ENCODE assay signal across 9 cellular contexts in the genomic region with DNA sequence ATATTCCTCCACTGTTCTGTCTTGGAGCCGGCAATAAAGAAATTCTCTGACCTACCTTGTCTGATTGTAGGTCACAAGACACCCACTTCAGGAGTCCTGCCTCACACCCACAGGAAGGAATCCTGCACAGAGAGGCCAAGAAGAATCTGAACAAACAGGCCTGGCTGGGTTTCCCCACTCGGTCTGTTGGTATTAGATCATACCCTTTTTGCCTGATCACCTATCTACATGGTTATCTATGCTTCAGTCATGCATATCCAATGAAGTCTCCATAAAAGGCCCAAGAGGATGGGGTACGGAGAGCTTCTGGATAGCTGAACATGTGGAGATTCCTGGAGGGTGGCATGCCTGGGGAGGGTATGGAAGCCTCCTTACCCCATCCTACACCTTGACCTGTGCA. TPM values are rescaled to one million over a fixed set of nuclear protein-coding genes. Genes with fewer than 3 reads are reported as not detected.
DNase-seq lines count a peak whose midpoint lies in the region; ATAC-seq and TF ChIP-seq lines count a peak whose summit lies in the region.
"Had no signal": no experiment of that assay in that cellular context is flagged by ENCODE, and none has a peak within 500 bp of the region (broad histone marks: within the 10 kb centered on the region; RNA-seq: fewer than 3 reads in every experiment).

No MANE protein-coding gene starts in this region.

- H3K27me3 ChIP-seq in left ventricle myocardium inferior (ENCODE audit: low read depth) (no peaks in the 10 kb centered on the region), right cardiac atrium (ENCODE audit: control insufficient read depth, insufficient read depth) (no peaks in the 10 kb centered on the region), thyroid gland (no peaks in the 10 kb centered on the region)
- H3K27me3 ChIP-seq: BLaER1 treated with 17β-estradiol and CSF1 and Interleukin-3, amounts not matched to agents 10 nM and 100 nM had no signal

- TF ChIP-seq POLR2A in thyroid gland (IDR thresholded peaks at IDR 0.05): peak in 1 of 2 donors; percentile 24

- POLR2A ChIA-PET in GM10248 (lab: Yijun Ruan, JAX): no interaction called here

- peak overlapping the region; percentile 39 for H3K27ac ChIP-seq in left ventricle myocardium inferior (replicated peaks)
- H3K27ac ChIP-seq in VCaP: peak overlapping the region; percentile 64
- peak overlapping the region; percentile 29 for H3K27ac ChIP-seq in right cardiac atrium (ENCODE audit: low read length)
- H3K27ac ChIP-seq in thyroid gland: peak overlapping the region; percentile 66 to 91 (median 87)

- WGBS in right cardiac atrium: 65% methylated on average over 3 of the region's 3 CpGs
- WGBS in thyroid gland, 2 donors: 32 to 38% methylated on average over 3 of the region's 3 CpGs

- peaks cover 99% of the 10 kb centered on the region for H3K4me1 ChIP-seq in left ventricle myocardium inferior
- H3K4me1 ChIP-seq in right cardiac atrium (ENCODE audit: control insufficient read depth, insufficient read depth, low read length): peaks cover 14% of the 10 kb centered on the region
- peaks cover 81 to 86% of the 10 kb centered on the region in 2 donors for H3K4me1 ChIP-seq in thyroid gland

- CTCF ChIA-PET in GM10248 (lab: Yijun Ruan, JAX): no interaction called here

- H3K4me3 ChIP-seq in left ventricle myocardium inferior: no peak overlapping the region
- H3K4me3 ChIP-seq in right cardiac atrium (ENCODE audit: low read length): no peak overlapping the region
- H3K4me3 ChIP-seq in thyroid gland (replicated peaks in 1 of 3): no peak overlapping the region
- H3K4me3 ChIP-seq: BLaER1 treated with 17β-estradiol and CSF1 and Interleukin-3, amounts not matched to agents 10 nM and 100 nM had no signal

- DNase-seq in left ventricle myocardium inferior (no peak), left cardiac atrium (no peak), right cardiac atrium (no peak), thyroid gland (peak; percentile 89 to 92), amygdala (lab: John Stamatoyannopoulos, UW) (no peak), GM10248 (ENCODE audit: extremely low spot score) (no peak)

- no peak for ATAC-seq in left cardiac atrium
- no peak for ATAC-seq in right cardiac atrium
- no peak for ATAC-seq in HG02678 (IDR thresholded peaks at IDR 0.05; ENCODE audit: unreplicated experiment)

- intact Hi-C loops in left ventricle myocardium inferior (cut with micrococcal nuclease): no loop called here
- intact Hi-C loops in left cardiac atrium (cut with DNase I): no loop called here
- intact Hi-C loops in right cardiac atrium (cut with DNase I): no loop called here
- intact Hi-C loops in thyroid gland (cut with DNase I): no loop called here

- H3K9me3 ChIP-seq in left ventricle myocardium inferior (replicated peaks): no peaks in the 10 kb centered on the region
- H3K9me3 ChIP-seq in right cardiac atrium (ENCODE audit: control insufficient read depth, low read length): no peaks in the 10 kb centered on the region
- no peaks in the 10 kb centered on the region for H3K9me3 ChIP-seq in thyroid gland

- H3K36me3 ChIP-seq in left ventricle myocardium inferior (no peaks in the 10 kb centered on the region), thyroid gland (no peaks in the 10 kb centered on the region)

- no peak for TF ChIP-seq CTCF in left ventricle myocardium inferior (IDR thresholded peaks at IDR 0.05; ENCODE audit: borderline replicate concordance)
- no peak for TF ChIP-seq CTCF in VCaP (conservative IDR thresholded peaks at IDR 0.05)
- TF ChIP-seq CTCF in thyroid gland (IDR thresholded peaks at IDR 0.05): no peak
- TF ChIP-seq CTCF in GM10248 (IDR thresholded peaks at IDR 0.05; ENCODE audit: control extremely low read depth, extremely low read depth, low read depth, missing control alignments): no peak

RNA-seq across cellular contexts. Expression of gene OGDH, which starts 12.3 kb away (rescaled TPM):
- 677 TPM for total RNA-seq in left ventricle myocardium inferior
- 100 to 1,000 TPM; 343 to 358 TPM for total RNA-seq in left cardiac atrium
- 100 to 1,000 TPM; 347 to 406 (median 380) TPM for total RNA-seq in right cardiac atrium
- polyA plus RNA-seq in right cardiac atrium: 168 TPM
- total RNA-seq in thyroid gland: 100 to 1,000 TPM; 108 to 325 (median 201) TPM

RNA-seq across cellular contexts. Expression of gene TMED4, which starts 36.7 kb away (rescaled TPM):
- total RNA-seq in left ventricle myocardium inferior (61.9 TPM), left cardiac atrium (10 to 100 TPM; 55.1 to 73.2 TPM), right cardiac atrium (10 to 100 TPM; 63.2 to 75.2 (median 66.6) TPM), thyroid gland (100 to 1,000 TPM; 240 to 522 (median 435) TPM)
- polyA plus RNA-seq in right cardiac atrium: 63.9 TPM

RNA-seq across cellular contexts. Expression of gene DDX56, which starts 45.0 kb away (rescaled TPM):
- total RNA-seq in left ventricle myocardium inferior (27.1 TPM), left cardiac atrium (10 to 100 TPM; 27.8 to 44.4 TPM), right cardiac atrium (10 to 100 TPM; 23.4 to 35.5 (median 28.2) TPM), thyroid gland (10 to 100 TPM; 47.3 to 77.3 (median 62.1) TPM)
- polyA plus RNA-seq in right cardiac atrium: 24.1 TPM

Comparison
In these comparisons a context has a peak if more than half of its experiments do, and no peak if none do; other contexts are left out.
1. DNase-seq: peak in thyroid gland (2 of 2); none in left ventricle myocardium inferior (single experiment), left cardiac atrium (single experiment), right cardiac atrium (0 of 3), amygdala (0 of 56) and GM10248 (single experiment).
2. H3K27ac ChIP-seq: peak in every context shown above with its lines; median percentile 87 in thyroid gland; 64 in VCaP; 39 in left ventricle myocardium inferior; 29 in right cardiac atrium.